Comparison of ENCODE assay signal across 20 cellular contexts in the genomic region with DNA sequence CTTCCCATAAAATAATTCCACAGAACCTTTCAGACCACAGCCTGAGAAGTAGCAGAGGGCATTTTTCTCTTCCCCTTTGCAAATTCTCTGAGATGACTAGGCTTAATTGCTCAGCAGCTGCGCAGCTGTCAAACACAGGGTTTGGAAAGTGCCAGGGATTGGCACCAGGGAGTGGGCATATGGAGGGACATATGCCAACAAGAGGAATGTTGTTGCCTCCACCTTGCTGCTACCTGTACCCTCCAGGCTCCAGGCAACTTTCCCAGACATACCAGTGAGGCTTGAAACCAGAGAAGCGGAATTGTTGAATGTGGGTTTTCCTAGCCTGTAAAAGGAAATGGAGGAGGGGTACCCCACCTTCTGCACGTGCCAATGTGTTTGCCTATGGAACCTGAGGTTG.
"Had no signal": no experiment of that assay in that cellular context is flagged by ENCODE, and none has a peak within 500 bp of the region (broad histone marks: within the 10 kb centered on the region; RNA-seq: fewer than 3 reads in every experiment).

No MANE protein-coding gene starts in this region.

- H3K36me3 ChIP-seq: MG63, SJSA1 had no signal

- H3K27me3 ChIP-seq: MG63, SJSA1 had no signal

- H3K4me1 ChIP-seq: SJSA1 had no signal

- H3K4me3 ChIP-seq: MG63, SJSA1, SK-N-MC had no signal

- H3K27ac ChIP-seq: SJSA1, SK-N-MC had no signal

- DNase-seq: IMR-90, Karpas-422, KG1, MG63, NCI-H1092, NCI-H1417, NCI-H1436 treated with DMSO at 0.1 percent for 48 hours, NCI-H187, NCI-H2029, NCI-H226, NCI-H446, NCI-H510A, NCI-H526, NCI-H82, Right ventricle myocardium superior, RPMI8226, SIG-M5 had no signal

- ATAC-seq: HepG2 had no signal

- H3K9me3 ChIP-seq: MG63, SJSA1 had no signal
